ENCODE assay signal across 9 cellular contexts in genomic region chr22:29206372-29207230, GRCh38. TPM values are rescaled to one million over a fixed set of nuclear protein-coding genes. Genes with fewer than 3 reads are reported as not detected.
DNase-seq lines count a peak whose midpoint lies in the region; TF ChIP-seq lines count a peak whose summit lies in the region.
"Had no signal": no experiment of that assay in that cellular context is flagged by ENCODE, and none has a peak within 500 bp of the region (broad histone marks: within the 10 kb centered on the region; RNA-seq: fewer than 3 reads in every experiment).

No MANE protein-coding gene starts in this region.

- peaks cover 12 to 30% of the 10 kb centered on the region in 2 donors for H3K27me3 Mint-ChIP-seq in CD4-positive, alpha-beta memory T cell
- peaks cover 4% of the 10 kb centered on the region for H3K27me3 Mint-ChIP-seq in osteocyte (ENCODE audit: unreplicated experiment)

- CTCF ChIA-PET in CD4-positive, alpha-beta memory T cell (lab: Charles Lee; ENCODE audit: partially characterized antibody) = interaction anchor here (1.2 to 1.5 kb wide), 2 partner anchors 10 to 39 kb away, joined by 4 to 9 read pairs; no protein-coding TSS in a partner anchor
- CTCF ChIA-PET in GM10248 (lab: Yijun Ruan, JAX) = interaction anchor here (0.7 to 7.1 kb wide), 9 partner anchors 9 to 351 kb away, joined by 3 to 49 read pairs (median 3); no protein-coding TSS in a partner anchor

- TF ChIP-seq CTCF in epithelial cell of proximal tubule (conservative IDR thresholded peaks at IDR 0.05; ENCODE audit: low read depth, low read length) (no peak), osteocyte (IDR thresholded peaks at IDR 0.05) (no peak), GM10248 (IDR thresholded peaks at IDR 0.05; ENCODE audit: control extremely low read depth, extremely low read depth, low read depth, missing control alignments) (no peak)

- H3K9ac ChIP-seq in NT2/D1 (ENCODE audit: insufficient read length, low read depth) = peak overlapping the region; percentile 74

- H3K4me1 ChIP-seq in CD4-positive, alpha-beta memory T cell (ENCODE audit: insufficient read depth, low read length) = peaks cover 16% of the 10 kb centered on the region
- H3K4me1 ChIP-seq in NT2/D1 (ENCODE audit: insufficient read depth, insufficient read length) = peaks cover 24% of the 10 kb centered on the region

- no peaks in the 10 kb centered on the region for H3K9me3 Mint-ChIP-seq in CD4-positive, alpha-beta memory T cell
- no peaks in the 10 kb centered on the region for H3K9me3 Mint-ChIP-seq in osteocyte (ENCODE audit: unreplicated experiment)

- H3K9me3 ChIP-seq in CD4-positive, alpha-beta memory T cell (ENCODE audit: control insufficient read depth in 1 of 2, low read length in 2 of 2) = no peaks in the 10 kb centered on the region
- H3K9me3 ChIP-seq in NT2/D1 (ENCODE audit: insufficient read depth, low read length) = no peaks in the 10 kb centered on the region

- intact Hi-C loops in CD4-positive, alpha-beta memory T cell (cut with micrococcal nuclease) = no loop called here

- H3K27ac Mint-ChIP-seq in CD4-positive, alpha-beta memory T cell = peak overlapping the region in 1 of 7 donors; percentile 54
- H3K27ac Mint-ChIP-seq in osteocyte (ENCODE audit: unreplicated experiment) = no peak overlapping the region

- DNase-seq in CD4-positive, alpha-beta memory T cell = no peak
- DNase-seq in NT2/D1 (ENCODE audit: low read depth, low spot score) (no peak), epithelial cell of proximal tubule (ENCODE audit: low read depth) (no peak), osteocyte (ENCODE audit: extremely low spot score, unreplicated experiment) (no peak), NCI-H524 treated with DMSO at 0.1 percent for 48 hours (lab: John Stamatoyannopoulos, UW) (no peak), NCI-H2196 (lab: John Stamatoyannopoulos, UW; ENCODE audit: unreplicated experiment) (no peak), DMS53 treated with DMSO at 0.1 percent for 48 hours (lab: John Stamatoyannopoulos, UW; ENCODE audit: unreplicated experiment) (no peak), GM10248 (ENCODE audit: extremely low spot score) (no peak)
- DNase-seq: NCI-H2081 treated with DMSO at 0.1 percent for 48 hours had no signal

- no peak overlapping the region for H3K4me3 ChIP-seq in CD4-positive, alpha-beta memory T cell (ENCODE audit: low read length in 2 of 2)
- H3K4me3 ChIP-seq in NT2/D1 (ENCODE audit: insufficient read length, low read depth) (peak overlapping the region; percentile 65), epithelial cell of proximal tubule (ENCODE audit: low read depth, low read length) (peak overlapping the region; percentile 40)

- no peaks in the 10 kb centered on the region for H3K36me3 ChIP-seq in CD4-positive, alpha-beta memory T cell (ENCODE audit: insufficient read depth, low read length)
- H3K36me3 ChIP-seq in NT2/D1 (ENCODE audit: insufficient read depth, insufficient read length, low read length) = no peaks in the 10 kb centered on the region

- peaks cover 12 to 27% (median 16%) of the 10 kb centered on the region in 4 donors for H3K4me1 Mint-ChIP-seq in CD4-positive, alpha-beta memory T cell
- H3K4me1 Mint-ChIP-seq in osteocyte (ENCODE audit: unreplicated experiment) = peaks cover 16% of the 10 kb centered on the region

- no peaks in the 10 kb centered on the region for H3K27me3 ChIP-seq in CD4-positive, alpha-beta memory T cell (ENCODE audit: insufficient read depth, low read length)
- peaks cover 3% of the 10 kb centered on the region for H3K27me3 ChIP-seq in NT2/D1 (ENCODE audit: insufficient read depth, insufficient read length)

- POLR2A ChIA-PET in CD4-positive, alpha-beta memory T cell (lab: Charles Lee; ENCODE audit: partially characterized antibody) = no interaction called here
- POLR2A ChIA-PET in GM10248 (lab: Yijun Ruan, JAX) = interaction anchor here (1.2 kb wide), 1 partner anchor 10 kb away, joined by 3 read pairs; no protein-coding TSS in a partner anchor

- no peaks in the 10 kb centered on the region for H3K36me3 Mint-ChIP-seq in CD4-positive, alpha-beta memory T cell
- no peaks in the 10 kb centered on the region for H3K36me3 Mint-ChIP-seq in osteocyte (ENCODE audit: unreplicated experiment)

- H3K4me3 Mint-ChIP-seq in CD4-positive, alpha-beta memory T cell = peak overlapping the region; percentile 25 to 77 (median 60)
- H3K4me3 Mint-ChIP-seq in osteocyte (ENCODE audit: unreplicated experiment) = peak overlapping the region; percentile 69

- H3K27ac ChIP-seq in CD4-positive, alpha-beta memory T cell (ENCODE audit: low read depth, low read length) = no peak overlapping the region

RNA-seq across cellular contexts. Expression of gene EMID1, which starts 0.9 kb away (rescaled TPM):
- total RNA-seq in CD4-positive, alpha-beta memory T cell = not detected
- under 1 TPM in 1 of 2 donors, not detected in 1; 0.11 TPM for polyA plus RNA-seq in CD4-positive, alpha-beta memory T cell
- 0.17 and 0.22 TPM in 2 replicates for total RNA-seq in epithelial cell of proximal tubule
- 0.42 and 0.51 TPM in 2 replicates for total RNA-seq in osteocyte

Comparison
In these comparisons a context has a peak if more than half of its experiments do, and no peak if none do; other contexts are left out.
1. H3K4me3 ChIP-seq: peak in NT2/D1 (single experiment) and epithelial cell of proximal tubule (single experiment); none in CD4-positive, alpha-beta memory T cell (0 of 2).